ENCODE assay signal across 6 cellular contexts in genomic region chr3:49804141-49805041, GRCh38. TPM values are rescaled to one million over a fixed set of nuclear protein-coding genes. Genes with fewer than 3 reads are reported as not detected.
DNase-seq lines count a peak whose midpoint lies in the region; ATAC-seq and TF ChIP-seq lines count a peak whose summit lies in the region.

No MANE protein-coding gene starts in this region.

- H3K36me3 Mint-ChIP-seq in activated T-helper 2 cell treated with anti-CD3 and anti-CD28 coated beads, Interferon-gamma antibody, Interleukin-2, Interleukin-4, amounts not matched to agents 10 μg/mL and 5 μg/mL and 100 μg/mL, durations not matched to agents 14 hours and 24 hours and 36 hours (ENCODE audit: low read depth) = peaks cover 10% of the 10 kb centered on the region

- no peak for TF ChIP-seq CTCF in GM06990 (IDR thresholded peaks at IDR 0.05; ENCODE audit: insufficient read depth, low read length, poor library complexity, severe bottlenecking)

- H3K4me3 ChIP-seq in GM06990 (replicated peaks; ENCODE audit: low read depth, low read length) (peak overlapping the region; percentile 86), mesenchymal stem cell (ENCODE audit: insufficient read depth in 1 of 2, low read depth in 1 of 2, low read length in 2 of 2) (peak overlapping the region in 1 of 2 experiments; percentile 91)

- H3K9ac ChIP-seq in mesenchymal stem cell (ENCODE audit: low read length) = peak overlapping the region; percentile 96

- peaks cover 12% of the 10 kb centered on the region for H3K4me1 ChIP-seq in mesenchymal stem cell (ENCODE audit: control insufficient read depth, insufficient read depth, low read depth, low read length)

- H3K14ac ChIP-seq in mesenchymal stem cell (ENCODE audit: low read length in 2 of 2) = peak overlapping the region in 1 of 2 experiments; percentile 97

- H2BK120ac ChIP-seq in mesenchymal stem cell (ENCODE audit: low read depth, low read length) = peak overlapping the region; percentile 51

- DNase-seq in GM06990 (ENCODE audit: extremely low read depth, insufficient read length) (no peak), mesenchymal stem cell (no peak), SHP77 (lab: John Stamatoyannopoulos, UW) (no peak), AG08395 (ENCODE audit: low spot score) (no peak)
- no peak for DNase-seq in activated T-helper 2 cell treated with anti-CD3 and anti-CD28 coated beads, Interferon-gamma antibody, Interleukin-2, Interleukin-4, amounts not matched to agents 10 μg/mL and 5 μg/mL and 100 μg/mL, durations not matched to agents 14 hours and 24 hours and 36 hours (ENCODE audit: low spot score)

- no peaks in the 10 kb centered on the region for H3K9me3 ChIP-seq in mesenchymal stem cell (ENCODE audit: control insufficient read depth, low read length)

- H3K4ac ChIP-seq in mesenchymal stem cell (ENCODE audit: low read depth in 1 of 2, low read length in 2 of 2) = peak overlapping the region; percentile 72 to 75

- peaks cover 22% of the 10 kb centered on the region for H3K4me1 Mint-ChIP-seq in activated T-helper 2 cell treated with anti-CD3 and anti-CD28 coated beads, Interferon-gamma antibody, Interleukin-2, Interleukin-4, amounts not matched to agents 10 μg/mL and 5 μg/mL and 100 μg/mL, durations not matched to agents 14 hours and 24 hours and 36 hours (ENCODE audit: low read depth)

- H2AFZ ChIP-seq in mesenchymal stem cell (ENCODE audit: low read depth, low read length) = no peak overlapping the region

- H3K27me3 ChIP-seq in GM06990 (replicated peaks; ENCODE audit: control insufficient read depth, insufficient read depth, low read length) = no peaks in the 10 kb centered on the region
- peaks cover 0 to 23% of the 10 kb centered on the region in 2 experiments for H3K27me3 ChIP-seq in mesenchymal stem cell (ENCODE audit: control insufficient read depth in 1 of 2, insufficient read depth in 1 of 2, low read length in 2 of 2)

- intact Hi-C loops in activated T-helper 2 cell treated with anti-CD3 and anti-CD28 coated beads, Interferon-gamma antibody, Interleukin-2, Interleukin-4, amounts not matched to agents 10 μg/mL and 5 μg/mL and 100 μg/mL, durations not matched to agents 14 hours and 24 hours and 36 hours (cut with micrococcal nuclease) = no loop called here

- peak overlapping the region; percentile 92 to 99 for H3K18ac ChIP-seq in mesenchymal stem cell (ENCODE audit: low read depth in 1 of 2, low read length in 2 of 2)

- 66% methylated on average over 26 of the region's 26 CpGs for WGBS in mesenchymal stem cell

- no peaks in the 10 kb centered on the region for H3K79me1 ChIP-seq in mesenchymal stem cell (replicated peaks; ENCODE audit: low read length, poor library complexity, severe bottlenecking)

- no peak overlapping the region for H2AK5ac ChIP-seq in mesenchymal stem cell (ENCODE audit: low read length, severe bottlenecking)

- H3K36me3 ChIP-seq in GM06990 (ENCODE audit: control insufficient read depth, insufficient read depth, low read length) (peaks cover 1% of the 10 kb centered on the region), mesenchymal stem cell (ENCODE audit: control insufficient read depth in 1 of 2, insufficient read depth in 2 of 2, low read depth in 1 of 2, low read length in 2 of 2) (peaks cover 3 to 18% of the 10 kb centered on the region in 2 experiments)

- H3K4me3 Mint-ChIP-seq in activated T-helper 2 cell treated with anti-CD3 and anti-CD28 coated beads, Interferon-gamma antibody, Interleukin-2, Interleukin-4, amounts not matched to agents 10 μg/mL and 5 μg/mL and 100 μg/mL, durations not matched to agents 14 hours and 24 hours and 36 hours (ENCODE audit: low read depth) = peak overlapping the region; percentile 83

- peak overlapping the region in 1 of 2 experiments; percentile 56 for H3K23ac ChIP-seq in mesenchymal stem cell (ENCODE audit: low read length in 2 of 2)

- no peak overlapping the region for H3K4me2 ChIP-seq in mesenchymal stem cell (ENCODE audit: low read length, poor library complexity, severe bottlenecking)

- H2BK15ac ChIP-seq in mesenchymal stem cell (ENCODE audit: low read depth, poor library complexity, severe bottlenecking) = peak overlapping the region; percentile 85

- peak overlapping the region; percentile 33 to 82 for H2BK12ac ChIP-seq in mesenchymal stem cell (ENCODE audit: low read length in 2 of 2)

- H3K27me3 Mint-ChIP-seq in activated T-helper 2 cell treated with anti-CD3 and anti-CD28 coated beads, Interferon-gamma antibody, Interleukin-2, Interleukin-4, amounts not matched to agents 10 μg/mL and 5 μg/mL and 100 μg/mL, durations not matched to agents 14 hours and 24 hours and 36 hours (ENCODE audit: low read depth) = peaks cover 17% of the 10 kb centered on the region

- no peak overlapping the region for H3K27ac Mint-ChIP-seq in activated T-helper 2 cell treated with anti-CD3 and anti-CD28 coated beads, Interferon-gamma antibody, Interleukin-2, Interleukin-4, amounts not matched to agents 10 μg/mL and 5 μg/mL and 100 μg/mL, durations not matched to agents 14 hours and 24 hours and 36 hours

- H3K9me3 Mint-ChIP-seq in activated T-helper 2 cell treated with anti-CD3 and anti-CD28 coated beads, Interferon-gamma antibody, Interleukin-2, Interleukin-4, amounts not matched to agents 10 μg/mL and 5 μg/mL and 100 μg/mL, durations not matched to agents 14 hours and 24 hours and 36 hours = no peaks in the 10 kb centered on the region

- no peak for ATAC-seq in GM19395 (IDR thresholded peaks at IDR 0.05; ENCODE audit: unreplicated experiment)

- no peak overlapping the region for H3K27ac ChIP-seq in mesenchymal stem cell (ENCODE audit: low read length, poor library complexity, severe bottlenecking)

- no peak overlapping the region for H2BK5ac ChIP-seq in mesenchymal stem cell (ENCODE audit: low read depth, low read length, poor library complexity, severe bottlenecking)

- H4K8ac ChIP-seq in mesenchymal stem cell (ENCODE audit: low read length) = peak overlapping the region; percentile 88

- H4K91ac ChIP-seq in mesenchymal stem cell (ENCODE audit: low read length) = peak overlapping the region; percentile 77

RNA-seq across cellular contexts. Expression of gene INKA1, which starts 1.3 kb away (rescaled TPM):
- 1.2 and 2.3 TPM in 2 replicates for total RNA-seq in activated T-helper 2 cell treated with anti-CD3 and anti-CD28 coated beads, Interferon-gamma antibody, Interleukin-2, Interleukin-4, amounts not matched to agents 10 μg/mL and 5 μg/mL and 100 μg/mL, durations not matched to agents 14 hours and 24 hours and 36 hours
- 12.4 TPM for polyA plus RNA-seq in mesenchymal stem cell (2013, experiment 1 of 2)
- 13.4 TPM for polyA plus RNA-seq in mesenchymal stem cell (2013, experiment 2 of 2)

RNA-seq across cellular contexts. Expression of gene CDHR4, which starts 4.7 kb away (rescaled TPM):
- total RNA-seq in activated T-helper 2 cell treated with anti-CD3 and anti-CD28 coated beads, Interferon-gamma antibody, Interleukin-2, Interleukin-4, amounts not matched to agents 10 μg/mL and 5 μg/mL and 100 μg/mL, durations not matched to agents 14 hours and 24 hours and 36 hours = 0.16 TPM in 1 of 2 replicates, not detected in the other
- polyA plus RNA-seq in mesenchymal stem cell (2013, experiment 1 of 2) = 0.61 TPM
- 0.52 TPM for polyA plus RNA-seq in mesenchymal stem cell (2013, experiment 2 of 2)

RNA-seq across cellular contexts. Expression of gene UBA7, which starts 9.4 kb away (rescaled TPM):
- 92.0 and 95.7 TPM in 2 replicates for total RNA-seq in activated T-helper 2 cell treated with anti-CD3 and anti-CD28 coated beads, Interferon-gamma antibody, Interleukin-2, Interleukin-4, amounts not matched to agents 10 μg/mL and 5 μg/mL and 100 μg/mL, durations not matched to agents 14 hours and 24 hours and 36 hours
- 33.2 TPM for polyA plus RNA-seq in mesenchymal stem cell (2013, experiment 1 of 2)
- 32.7 TPM for polyA plus RNA-seq in mesenchymal stem cell (2013, experiment 2 of 2)

RNA-seq across cellular contexts. Expression of gene IP6K1, which starts 18.0 kb away (rescaled TPM):
- 36.9 and 40.7 TPM in 2 replicates for total RNA-seq in activated T-helper 2 cell treated with anti-CD3 and anti-CD28 coated beads, Interferon-gamma antibody, Interleukin-2, Interleukin-4, amounts not matched to agents 10 μg/mL and 5 μg/mL and 100 μg/mL, durations not matched to agents 14 hours and 24 hours and 36 hours
- polyA plus RNA-seq in mesenchymal stem cell (2013, experiment 1 of 2) = 21.9 TPM
- 23.3 TPM for polyA plus RNA-seq in mesenchymal stem cell (2013, experiment 2 of 2)

RNA-seq across cellular contexts. Expression of gene TRAIP, which starts 52.0 kb away (rescaled TPM):
- total RNA-seq in activated T-helper 2 cell treated with anti-CD3 and anti-CD28 coated beads, Interferon-gamma antibody, Interleukin-2, Interleukin-4, amounts not matched to agents 10 μg/mL and 5 μg/mL and 100 μg/mL, durations not matched to agents 14 hours and 24 hours and 36 hours = 21.0 and 26.6 TPM in 2 replicates
- polyA plus RNA-seq in mesenchymal stem cell (2013, experiment 1 of 2) = 2.3 TPM
- 1.8 TPM for polyA plus RNA-seq in mesenchymal stem cell (2013, experiment 2 of 2)
